Comparison of ENCODE assay signal across 30 cellular contexts in the genomic region with DNA sequence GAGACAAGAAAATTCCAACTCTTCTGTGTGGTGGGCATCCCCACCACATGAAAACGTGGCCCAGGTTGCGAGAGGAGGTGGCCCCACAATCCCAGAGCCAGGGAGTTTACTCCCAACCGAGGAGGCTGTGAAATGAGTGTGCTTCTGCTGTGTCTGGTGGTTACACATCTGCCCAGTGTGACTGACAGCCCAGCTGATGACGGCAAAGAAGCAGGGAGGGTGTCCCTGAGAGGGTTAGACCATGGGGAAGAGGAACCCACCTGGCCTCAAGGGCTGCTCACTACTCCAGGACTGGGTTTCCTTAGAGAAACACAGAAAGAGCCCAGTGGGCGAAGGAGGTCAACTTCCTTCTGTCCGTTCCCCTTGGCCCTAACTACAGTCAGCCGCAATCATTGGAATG. TPM values are rescaled to one million over a fixed set of nuclear protein-coding genes. Genes with fewer than 3 reads are reported as not detected.
DNase-seq lines count a peak whose midpoint lies in the region; ATAC-seq, FAIRE-seq and TF ChIP-seq lines count a peak whose summit lies in the region.
"Had no signal": no experiment of that assay in that cellular context is flagged by ENCODE, and none has a peak within 500 bp of the region (broad histone marks: within the 10 kb centered on the region; RNA-seq: fewer than 3 reads in every experiment).

No MANE protein-coding gene starts in this region.

- in situ Hi-C loops in brain microvascular endothelial cell (cut with HindIII; ENCODE audit: low pct_ligation_motif_present, low sequenced_read_pairs): no loop called here

- no peak overlapping the region for H2AFZ ChIP-seq in osteoblast (ENCODE audit: low read length)

- POLR2A ChIA-PET in A673 (lab: Charles Lee; ENCODE audit: low non-redundant PET): no interaction called here

- DNase-seq in activated naive CD4-positive, alpha-beta T cell treated with anti-CD3 and anti-CD28 coated beads, Interleukin-2, amount 10 ng/mL, durations not matched to agents 7 days and 5 days: peak; percentile 12
- DNase-seq in activated naive CD4-positive, alpha-beta T cell treated with Interleukin-2 at 50 U/mL for 16 hours: no peak
- DNase-seq in osteoblast (ENCODE audit: insufficient read length, low spot score, missing footprints) (peak; percentile 54), urothelium cell line (ENCODE audit: low spot score) (no peak), brain microvascular endothelial cell (no peak), A673 (ENCODE audit: low spot score) (no peak)
- DNase-seq: 8988T; C1 segment of cervical spinal cord; CD8-positive, alpha-beta memory T cell; DMS 273 treated with DMSO at 0.1 percent for 48 hours; DMS79; EL; GDM1; GOT3; HCEC 1CT; Kasumi-1; MV-4-11; NCI-H1105 treated with DMSO at 0.1 percent for 48 hours; NCI-H146; NCI-H1930; NCI-H446 treated with DMSO at 0.1 percent for 48 hours; NCI-H526; NCI-H82; NK-92 treated with Interleukin-12 subunit alpha and Interleukin-12 subunit beta, amount 100 ng/mL, for 24 hours; PC-3; SK-N-SH had no signal

- peaks cover under 1% of the 10 kb centered on the region for H3K9me3 Mint-ChIP-seq in activated naive CD4-positive, alpha-beta T cell treated with anti-CD3 and anti-CD28 coated beads, Interleukin-2, amount 10 ng/mL, durations not matched to agents 7 days and 5 days
- no peaks in the 10 kb centered on the region for H3K9me3 Mint-ChIP-seq in dendritic cell treated with granulocyte-macrophage colony-stimulating factor and Interleukin-4, amounts not matched to agents 40 ng/mL and 50 ng/mL, for 4 days
- H3K9me3 Mint-ChIP-seq: CD8-positive, alpha-beta memory T cell had no signal

- peaks cover 51% of the 10 kb centered on the region for H3K4me1 Mint-ChIP-seq in activated naive CD4-positive, alpha-beta T cell treated with anti-CD3 and anti-CD28 coated beads, Interleukin-2, amount 10 ng/mL, durations not matched to agents 7 days and 5 days
- H3K4me1 Mint-ChIP-seq in dendritic cell treated with granulocyte-macrophage colony-stimulating factor and Interleukin-4, amounts not matched to agents 40 ng/mL and 50 ng/mL, for 4 days (ENCODE audit: low read depth): peaks cover 51% of the 10 kb centered on the region

- intact Hi-C loops in dendritic cell treated with granulocyte-macrophage colony-stimulating factor and Interleukin-4, amounts not matched to agents 40 ng/mL and 50 ng/mL, for 4 days (cut with micrococcal nuclease): no loop called here
- intact Hi-C loops in A673 (cut with micrococcal nuclease; ENCODE audit: unreplicated experiment): no loop called here

- ATAC-seq in HG03571 (IDR thresholded peaks at IDR 0.05; ENCODE audit: unreplicated experiment): no peak
- ATAC-seq: PC-3 had no signal

- H3K27me3 ChIP-seq in osteoblast (ENCODE audit: insufficient read depth, low read length) (no peaks in the 10 kb centered on the region), brain microvascular endothelial cell (replicated peaks) (no peaks in the 10 kb centered on the region), A673 (replicated peaks; ENCODE audit: insufficient read depth, low read depth, low read length, poor library complexity) (no peaks in the 10 kb centered on the region)

- CTCF ChIA-PET in activated naive CD4-positive, alpha-beta T cell treated with anti-CD3 and anti-CD28 coated beads, Interleukin-2, amount 10 ng/mL, durations not matched to agents 7 days and 5 days (lab: Charles Lee): interaction anchor here (1.2 to 1.3 kb wide), 3 partner anchors 8 to 22 kb away, joined by 3 to 7 read pairs (median 3); no protein-coding TSS in a partner anchor
- CTCF ChIA-PET in A673 (lab: Charles Lee): no interaction called here

- H3K4me3 Mint-ChIP-seq in activated naive CD4-positive, alpha-beta T cell treated with anti-CD3 and anti-CD28 coated beads, Interleukin-2, amount 10 ng/mL, durations not matched to agents 7 days and 5 days: no peak overlapping the region
- no peak overlapping the region for H3K4me3 Mint-ChIP-seq in dendritic cell treated with granulocyte-macrophage colony-stimulating factor and Interleukin-4, amounts not matched to agents 40 ng/mL and 50 ng/mL, for 4 days
- H3K4me3 Mint-ChIP-seq: CD8-positive, alpha-beta memory T cell had no signal

- no peak overlapping the region for H3K27ac Mint-ChIP-seq in activated naive CD4-positive, alpha-beta T cell treated with anti-CD3 and anti-CD28 coated beads, Interleukin-2, amount 10 ng/mL, durations not matched to agents 7 days and 5 days
- peak overlapping the region; percentile 9 for H3K27ac Mint-ChIP-seq in dendritic cell treated with granulocyte-macrophage colony-stimulating factor and Interleukin-4, amounts not matched to agents 40 ng/mL and 50 ng/mL, for 4 days
- H3K27ac Mint-ChIP-seq: CD8-positive, alpha-beta memory T cell had no signal

- H3K36me3 Mint-ChIP-seq in activated naive CD4-positive, alpha-beta T cell treated with anti-CD3 and anti-CD28 coated beads, Interleukin-2, amount 10 ng/mL, durations not matched to agents 7 days and 5 days: peaks cover 6% of the 10 kb centered on the region
- H3K36me3 Mint-ChIP-seq in dendritic cell treated with granulocyte-macrophage colony-stimulating factor and Interleukin-4, amounts not matched to agents 40 ng/mL and 50 ng/mL, for 4 days (ENCODE audit: low read depth): no peaks in the 10 kb centered on the region
- H3K36me3 Mint-ChIP-seq: CD8-positive, alpha-beta memory T cell had no signal

- H3K4me2 ChIP-seq in osteoblast (ENCODE audit: insufficient read depth, low read length): no peak overlapping the region
- H3K4me2 ChIP-seq: SK-N-SH had no signal

- H3K79me2 ChIP-seq in osteoblast (ENCODE audit: insufficient read depth, low read length): no peaks in the 10 kb centered on the region

- peaks cover 12% of the 10 kb centered on the region for H3K27me3 Mint-ChIP-seq in activated naive CD4-positive, alpha-beta T cell treated with anti-CD3 and anti-CD28 coated beads, Interleukin-2, amount 10 ng/mL, durations not matched to agents 7 days and 5 days
- H3K27me3 Mint-ChIP-seq in dendritic cell treated with granulocyte-macrophage colony-stimulating factor and Interleukin-4, amounts not matched to agents 40 ng/mL and 50 ng/mL, for 4 days: peaks cover 52% of the 10 kb centered on the region
- H3K27me3 Mint-ChIP-seq: CD8-positive, alpha-beta memory T cell had no signal

- no peaks in the 10 kb centered on the region for H3K36me3 ChIP-seq in osteoblast (ENCODE audit: insufficient read depth, low read length)
- H3K36me3 ChIP-seq in brain microvascular endothelial cell (replicated peaks): no peaks in the 10 kb centered on the region
- no peaks in the 10 kb centered on the region for H3K36me3 ChIP-seq in A673 (ENCODE audit: insufficient read depth, low read length, poor library complexity, severe bottlenecking)

- H3K4me1 ChIP-seq in osteoblast (ENCODE audit: insufficient read depth, low read length) (peaks cover 8% of the 10 kb centered on the region), A673 (ENCODE audit: insufficient read depth, low read length, poor library complexity, severe bottlenecking) (no peaks in the 10 kb centered on the region)

- TF ChIP-seq CTCF in osteoblast (IDR thresholded peaks at IDR 0.05; ENCODE audit: extremely low read depth, low read depth, low read length): no peak
- TF ChIP-seq CTCF in brain microvascular endothelial cell (IDR thresholded peaks at IDR 0.05; ENCODE audit: low read depth, low read length, missing control alignments): no peak
- no peak for TF ChIP-seq CTCF in A673 (conservative IDR thresholded peaks at IDR 0.05; ENCODE audit: low read depth, low read length)

- H3K4me3 ChIP-seq in osteoblast (ENCODE audit: insufficient read depth, low read length) (no peak overlapping the region), brain microvascular endothelial cell (ENCODE audit: low read depth, low read length) (no peak overlapping the region), A673 (ENCODE audit: low read depth, low read length, poor library complexity, severe bottlenecking) (no peak overlapping the region)

- no peaks in the 10 kb centered on the region for H4K20me1 ChIP-seq in osteoblast (ENCODE audit: insufficient read depth, low read length)

- peak; percentile 88 for FAIRE-seq in urothelium cell line (lab: Jason Lieb, UNC)
- FAIRE-seq: GM12891 had no signal

- no TSS peak for BruUV-seq in A673 (replicated peaks; lab: Mats Ljungman, UMichigan)

- H3K9me3 ChIP-seq in osteoblast (ENCODE audit: low read depth, low read length) (no peaks in the 10 kb centered on the region), A673 (ENCODE audit: low read depth, low read length, poor library complexity, severe bottlenecking) (no peaks in the 10 kb centered on the region)
- H3K9me3 ChIP-seq: SK-N-SH had no signal

- H3K27ac ChIP-seq in osteoblast (ENCODE audit: low read depth, low read length): no peak overlapping the region
- no peak overlapping the region for H3K27ac ChIP-seq in brain microvascular endothelial cell
- no peak overlapping the region for H3K27ac ChIP-seq in A673 (ENCODE audit: low read depth, low read length, poor library complexity, severe bottlenecking)
- H3K27ac ChIP-seq: HL-60 had no signal

RNA-seq across cellular contexts. Expression of a gene that starts 24.6 kb away (rescaled TPM):
- total RNA-seq in osteoblast (46.7 and 47.1 TPM in 2 replicates), A673 (2021) (69.5 and 77.1 TPM in 2 replicates)

Comparison
In these comparisons a context has a peak if more than half of its experiments do, and no peak if none do; other contexts are left out.
1. DNase-seq: peak in activated naive CD4-positive, alpha-beta T cell treated with anti-CD3 and anti-CD28 coated beads, Interleukin-2, amount 10 ng/mL, durations not matched to agents 7 days and 5 days (single experiment) and osteoblast (single experiment); none in activated naive CD4-positive, alpha-beta T cell treated with Interleukin-2 at 50 U/mL for 16 hours (single experiment), urothelium cell line (single experiment), brain microvascular endothelial cell (single experiment) and A673 (single experiment).